8 cellular contexts compared by ENCODE assay signal in genomic region chr11:45083544-45084087, GRCh38.
DNase-seq lines count a peak whose midpoint lies in the region; ATAC-seq and TF ChIP-seq lines count a peak whose summit lies in the region.

No MANE protein-coding gene starts in this region.

- no peaks in the 10 kb centered on the region for H3K9me3 Mint-ChIP-seq in activated T-helper 1 cell treated with anti-CD3 and anti-CD28 coated beads, Interleukin-12 subunit alpha, Interleukin-12 subunit beta, Interleukin-2, Interleukin-4 antibody, amounts not matched to agents 30 ng/mL and 10 ng/mL and 1 ng/mL, durations not matched to agents 14 hours and 24 hours and 36 hours

- H3K36me3 Mint-ChIP-seq in activated T-helper 1 cell treated with anti-CD3 and anti-CD28 coated beads, Interleukin-12 subunit alpha, Interleukin-12 subunit beta, Interleukin-2, Interleukin-4 antibody, amounts not matched to agents 30 ng/mL and 10 ng/mL and 1 ng/mL, durations not matched to agents 14 hours and 24 hours and 36 hours (ENCODE audit: low read depth), result no peaks in the 10 kb centered on the region

- H3K27ac ChIP-seq in AG04450 (ENCODE audit: low read depth, low read length), result no peak overlapping the region

- CTCF ChIA-PET in AG04450 (lab: Charles Lee), result interaction anchor here (1.0 kb wide), 1 partner anchor 20 kb away, joined by 6 read pairs; no protein-coding TSS in a partner anchor

- no peak overlapping the region for H3K27ac Mint-ChIP-seq in activated T-helper 1 cell treated with anti-CD3 and anti-CD28 coated beads, Interleukin-12 subunit alpha, Interleukin-12 subunit beta, Interleukin-2, Interleukin-4 antibody, amounts not matched to agents 30 ng/mL and 10 ng/mL and 1 ng/mL, durations not matched to agents 14 hours and 24 hours and 36 hours

- no peak overlapping the region for H3K4me3 Mint-ChIP-seq in activated T-helper 1 cell treated with anti-CD3 and anti-CD28 coated beads, Interleukin-12 subunit alpha, Interleukin-12 subunit beta, Interleukin-2, Interleukin-4 antibody, amounts not matched to agents 30 ng/mL and 10 ng/mL and 1 ng/mL, durations not matched to agents 14 hours and 24 hours and 36 hours

- DNase-seq in AG04450 (ENCODE audit: low read depth, low spot score), result no peak
- DNase-seq in SW480 (ENCODE audit: low spot score), result peak; percentile 31
- DNase-seq in iPS-NIHi11 (ENCODE audit: low spot score), result peak; percentile 75
- no peak for DNase-seq in SIG-M5 (lab: John Stamatoyannopoulos, UW)
- no peak for DNase-seq in activated T-helper 1 cell treated with anti-CD3 and anti-CD28 coated beads, Interleukin-12 subunit alpha, Interleukin-12 subunit beta, Interleukin-2, Interleukin-4 antibody, amounts not matched to agents 30 ng/mL and 10 ng/mL and 1 ng/mL, durations not matched to agents 14 hours and 24 hours and 36 hours (ENCODE audit: low spot score)
- DNase-seq in HUDEP-2 (lab: John Stamatoyannopoulos, UW; ENCODE audit: unreplicated experiment in 76 of 76), result no peak

- POLR2A ChIA-PET in AG04450 (lab: Yijun Ruan, JAX), result no interaction called here

- H3K27me3 ChIP-seq in AG04450 (ENCODE audit: control insufficient read depth, insufficient read depth, low read length), result peaks cover 21% of the 10 kb centered on the region

- no peaks in the 10 kb centered on the region for H3K9me3 ChIP-seq in AG04450 (ENCODE audit: control insufficient read depth, insufficient read depth, low read length)

- TF ChIP-seq CTCF in AG04450 (IDR thresholded peaks at IDR 0.05; ENCODE audit: low read depth, low read length) (peak; percentile 32; the same call in 1 of the 2 replicates), GM12875 (IDR thresholded peaks at IDR 0.05; ENCODE audit: borderline replicate concordance, insufficient read depth, low read depth, low read length) (peak; percentile 38; the same call in 1 of the 2 replicates)

- H3K4me3 ChIP-seq in AG04450 (ENCODE audit: low read depth, low read length) (no peak overlapping the region), GM12875 (ENCODE audit: low read depth, low read length) (no peak overlapping the region)

- intact Hi-C loops in activated T-helper 1 cell treated with anti-CD3 and anti-CD28 coated beads, Interleukin-12 subunit alpha, Interleukin-12 subunit beta, Interleukin-2, Interleukin-4 antibody, amounts not matched to agents 30 ng/mL and 10 ng/mL and 1 ng/mL, durations not matched to agents 14 hours and 24 hours and 36 hours (cut with micrococcal nuclease), result loop anchor here (5.0 kb wide), 1 partner anchor 136 kb away; no protein-coding TSS in a partner anchor

- no peak for ATAC-seq in HG03159 (IDR thresholded peaks at IDR 0.05; ENCODE audit: unreplicated experiment)

- H3K4me1 Mint-ChIP-seq in activated T-helper 1 cell treated with anti-CD3 and anti-CD28 coated beads, Interleukin-12 subunit alpha, Interleukin-12 subunit beta, Interleukin-2, Interleukin-4 antibody, amounts not matched to agents 30 ng/mL and 10 ng/mL and 1 ng/mL, durations not matched to agents 14 hours and 24 hours and 36 hours (ENCODE audit: low read depth), result peaks cover 37% of the 10 kb centered on the region

- peaks cover 9% of the 10 kb centered on the region for H3K27me3 Mint-ChIP-seq in activated T-helper 1 cell treated with anti-CD3 and anti-CD28 coated beads, Interleukin-12 subunit alpha, Interleukin-12 subunit beta, Interleukin-2, Interleukin-4 antibody, amounts not matched to agents 30 ng/mL and 10 ng/mL and 1 ng/mL, durations not matched to agents 14 hours and 24 hours and 36 hours (ENCODE audit: insufficient read depth)

Comparison
In these comparisons a context has a peak if more than half of its experiments do, and no peak if none do; other contexts are left out.
1. DNase-seq: peak in SW480 (single experiment) and iPS-NIHi11 (single experiment); none in AG04450 (single experiment), SIG-M5 (single experiment), activated T-helper 1 cell treated with anti-CD3 and anti-CD28 coated beads, Interleukin-12 subunit alpha, Interleukin-12 subunit beta, Interleukin-2, Interleukin-4 antibody, amounts not matched to agents 30 ng/mL and 10 ng/mL and 1 ng/mL, durations not matched to agents 14 hours and 24 hours and 36 hours (single experiment) and HUDEP-2 (0 of 76).